In genomic region chr1:91846007-91846620, GRCh38 we compare ENCODE assay signal across 8 cellular contexts. TPM values are rescaled to one million over a fixed set of nuclear protein-coding genes. Genes with fewer than 3 reads are reported as not detected.
A peak's percentile ranks its signal among the peaks of the same experiment; 100 is the strongest.
DNase-seq lines count a peak whose midpoint lies in the region; ATAC-seq, FAIRE-seq and TF ChIP-seq lines count a peak whose summit lies in the region.

No MANE protein-coding gene starts in this region.

- peak; percentile 81 for ATAC-seq in K562
- no peak for ATAC-seq in GM21390 (IDR thresholded peaks at IDR 0.05; ENCODE audit: unreplicated experiment)
- ATAC-seq in GM18519 (IDR thresholded peaks at IDR 0.05; ENCODE audit: low FRiP score, unreplicated experiment): no peak
- ATAC-seq in HG03139 (IDR thresholded peaks at IDR 0.05; ENCODE audit: unreplicated experiment): no peak

- H3K9me3 ChIP-seq in K562 (replicated peaks; ENCODE audit: control insufficient read depth, insufficient read depth, low read depth, low read length): no peaks in the 10 kb centered on the region

- intact Hi-C loops in K562 (cut with micrococcal nuclease): no loop called here

- no peak for TF ChIP-seq POLR2A in K562 (conservative IDR thresholded peaks at IDR 0.05)

- H3K4me1 ChIP-seq in K562 (replicated peaks in 1 of 2; ENCODE audit: control insufficient read depth in 2 of 2, insufficient read depth in 2 of 2, low read length in 2 of 2): peaks cover 0 to 11% of the 10 kb centered on the region in 2 experiments; a peak in 3 of 5 replicates

- no peak for TF ChIP-seq CTCF in K562 (IDR thresholded peaks at IDR 0.05 in 2 of 3, conservative IDR thresholded peaks at IDR 0.05 in 1 of 3; ENCODE audit: insufficient read depth in 2 of 3, low read depth in 1 of 3, low read length in 3 of 3)

- in situ Hi-C loops in K562 (cut with MboI): no loop called here

- H3K9me1 ChIP-seq in K562 (ENCODE audit: control insufficient read depth, insufficient read depth, low read length): no peaks in the 10 kb centered on the region

- peaks cover 8% of the 10 kb centered on the region; the same call in 1 of the 3 replicates for H3K79me2 ChIP-seq in K562 (ENCODE audit: control insufficient read depth, insufficient read depth, low read length)

- POLR2A ChIA-PET in K562 (lab: Yijun Ruan, JAX): interaction anchor here (0.9 to 2.3 kb wide), 3 partner anchors 12 to 97 kb away, joined by 3 to 7 read pairs (median 6); no protein-coding TSS in a partner anchor

- no peak for TF ChIP-seq EP300 in K562 (IDR thresholded peaks at IDR 0.05; ENCODE audit: low read length)

- no peak overlapping the region for H3K4me3 ChIP-seq in K562

- 31% methylated on average over 6 of the region's 6 CpGs for WGBS in K562 (ENCODE audit: insufficient coverage, low coverage, missing lambda C conversion rate)

- H2AFZ ChIP-seq in K562 (ENCODE audit: low read depth, low read length): no peak overlapping the region

- H3K36me3 ChIP-seq in K562 (ENCODE audit: control insufficient read depth, insufficient read depth, low read length): no peaks in the 10 kb centered on the region

- no peak for TF ChIP-seq RAD21 in K562 (CRISPR knock-in tag; conservative IDR thresholded peaks at IDR 0.05 in 1 of 2, IDR thresholded peaks at IDR 0.05 in 1 of 2)

- CTCF ChIA-PET in K562 (lab: Yijun Ruan, JAX; ENCODE audit: low intra/inter-chr PET ratio): no interaction called here

- BruUV-seq in K562 (replicated peaks; lab: Mats Ljungman, UMichigan): no TSS peak

- peak; percentile 19 for FAIRE-seq in K562 (lab: Jason Lieb, UNC)

- H3K4me2 ChIP-seq in K562 (ENCODE audit: insufficient read depth, low read length): no peak overlapping the region

- H4K20me1 ChIP-seq in K562 (replicated peaks; ENCODE audit: control insufficient read depth, insufficient read depth, low read length): 0 out of 2 replicates have a peak, but pooled peaks cover 3% of the 10 kb centered on the region

- no peak overlapping the region for H3K27ac ChIP-seq in K562 (ENCODE audit: extremely low read depth, low read depth, low read length)

- DNase-seq in DMS 273 treated with DMSO at 0.1 percent for 48 hours (lab: John Stamatoyannopoulos, UW) (peak; percentile 59), NCI-H2081 (lab: John Stamatoyannopoulos, UW) (peak; percentile 82 to 94), K562 (ENCODE audit: extremely low read depth in 1 of 4, low spot score in 3 of 4) (peak in 3 of 4 experiments; percentile 19 to 62 (median 45)), midbrain (lab: John Stamatoyannopoulos, UW) (peak; percentile 24), AML-193 (lab: John Stamatoyannopoulos, UW) (no peak)

- H3K9ac ChIP-seq in K562 (ENCODE audit: insufficient read depth in 1 of 2, low read depth in 2 of 2, low read length in 2 of 2): no peak overlapping the region

- H3K27me3 ChIP-seq in K562 (ENCODE audit: control insufficient read depth in 2 of 2, insufficient read depth in 2 of 2, low read length in 2 of 2): no peaks in the 10 kb centered on the region

TF ChIP-seq in K562, 482 proteins besides CTCF, POLR2A, EP300 and RAD21:
- TF ChIP-seq NFIC (IDR thresholded peaks at IDR 0.05) (peak; percentile 93), SPI1 (IDR thresholded peaks at IDR 0.05; ENCODE audit: borderline replicate concordance, low read depth, low read length) (peak; percentile 72; the same call in 1 of the 2 replicates), SETDB1 (IDR thresholded peaks at IDR 0.05; ENCODE audit: low read length) (no peak), SOX6 (IDR thresholded peaks at IDR 0.05) (peak; percentile 18; the same call in 1 of the 2 replicates)

RNA-seq across cellular contexts. Expression of gene TGFBR3, which starts 39.8 kb away (rescaled TPM):
- 43.1 and 60.3 TPM in 2 replicates for total RNA-seq in K562 (2011; cell fraction: chromatin; rRNA removed; ENCODE audit: low replicate concordance)
- 42.9 and 43.6 TPM in 2 replicates for total RNA-seq in K562 (2011; cell fraction: nucleolus; rRNA removed)
- 48.7 and 58.8 TPM in 2 replicates for total RNA-seq in K562 (2011; cell fraction: nucleoplasm; rRNA removed)
- total RNA-seq in K562 (2014; rRNA removed) (13.8 and 14.1 TPM in 2 replicates), K562 (2014; rRNA removed; fragmentation: Illumina TruSeq; extraction: Trizol) (15.1 and 15.6 TPM in 2 replicates), K562 (2015; rRNA removed; fragmentation: Illumina TruSeq; extraction: Trizol) (15.3 and 16.4 TPM in 2 replicates), K562 (2021) (18.6 and 19.9 TPM in 2 replicates)
- polyA plus RNA-seq in K562 (2011; rRNA removed) (14.8 and 16.9 TPM in 2 replicates), K562 (2014; fragmentation: Illumina TruSeq; extraction: Trizol) (22.9 and 32.4 TPM in 2 replicates), K562 (2014; fragmentation: Nextera tagmentation; extraction: Ambion mirVana) (1 to 10 TPM; 3.6 to 4.3 TPM), K562 (2014; rRNA removed) (7.5 and 9.1 TPM in 2 replicates)
- 12.3 and 15.5 TPM in 2 replicates for polyA plus RNA-seq in K562 (2011; cell fraction: cytosol; rRNA removed)
- polyA plus RNA-seq in K562 (2011; cell fraction: nucleus; rRNA removed): 13.4 and 16.7 TPM in 2 replicates
- polyA plus RNA-seq in K562 (2012): 13.6 and 14.0 TPM in 2 replicates
- 42.2 and 54.3 TPM in 2 replicates for polyA minus RNA-seq in K562 (2011; rRNA and poly(A)+ RNA removed)
- 20.2 and 22.8 TPM in 2 replicates for polyA minus RNA-seq in K562 (2011; cell fraction: cytosol; rRNA and poly(A)+ RNA removed)
- 18.8 and 26.4 TPM in 2 replicates for polyA minus RNA-seq in K562 (2011; cell fraction: nucleus; rRNA and poly(A)+ RNA removed)

Comparison
In these comparisons a context has a peak if more than half of its experiments do, and no peak if none do; other contexts are left out.
1. DNase-seq: peak in DMS 273 treated with DMSO at 0.1 percent for 48 hours (single experiment), NCI-H2081 (2 of 2), K562 (3 of 4) and midbrain (single experiment); none in AML-193 (0 of 2).